ENCODE assay signal across 24 cellular contexts in the genomic region with DNA sequence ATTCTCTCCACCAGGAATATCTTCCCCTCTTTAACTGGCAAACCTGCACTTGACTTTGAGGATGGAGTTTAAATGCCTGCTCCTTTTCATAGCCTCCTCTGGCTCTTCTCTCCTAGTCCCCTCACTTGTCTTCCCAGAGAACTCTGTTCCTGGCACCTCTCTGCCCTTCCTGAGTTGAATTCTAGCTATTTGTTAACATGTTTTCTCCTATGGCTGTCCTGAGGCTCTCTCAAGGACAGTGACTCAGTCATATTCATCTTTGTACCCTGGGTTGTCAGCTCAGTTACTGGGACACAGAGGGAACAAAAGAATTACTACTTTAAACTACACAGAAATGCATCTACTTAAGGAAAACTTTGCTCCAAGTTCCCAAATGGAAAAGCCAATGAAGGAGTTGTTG.
DNase-seq lines count a peak whose midpoint lies in the region; ATAC-seq, FAIRE-seq and TF ChIP-seq lines count a peak whose summit lies in the region.
"Had no signal": no experiment of that assay in that cellular context is flagged by ENCODE, and none has a peak within 500 bp of the region (broad histone marks: within the 10 kb centered on the region; RNA-seq: fewer than 3 reads in every experiment).

No MANE protein-coding gene starts in this region.

- no peak overlapping the region for H3K9ac ChIP-seq in keratinocyte (ENCODE audit: control insufficient read depth, extremely low read depth, insufficient read depth, low read length)
- H3K9ac ChIP-seq: GM23248, KMS-11 had no signal

- peak; percentile 39 for FAIRE-seq in keratinocyte (lab: Jason Lieb, UNC)

- peak overlapping the region; percentile 53 for H3K4me3 Mint-ChIP-seq in activated CD8-positive, alpha-beta T cell treated with anti-CD3 and anti-CD28 coated beads, Interleukin-2, amount 10 ng/mL, durations not matched to agents 7 days and 5 days
- H3K4me3 Mint-ChIP-seq in activated CD8-positive, alpha-beta T cell treated with anti-CD3 and anti-CD28 coated beads for 36 hours = no peak overlapping the region
- H3K4me3 Mint-ChIP-seq in CD4-positive, alpha-beta T cell = peak overlapping the region; percentile 77
- peak overlapping the region; percentile 34 for H3K4me3 Mint-ChIP-seq in activated CD4-positive, alpha-beta memory T cell treated with anti-CD3 and anti-CD28 coated beads for 36 hours
- H3K4me3 Mint-ChIP-seq: B cell, nephron progenitor cell had no signal

- DNase-seq in activated CD8-positive, alpha-beta T cell treated with anti-CD3 and anti-CD28 coated beads, Interleukin-2, amount 10 ng/mL, durations not matched to agents 7 days and 5 days = no peak
- DNase-seq in activated CD8-positive, alpha-beta T cell treated with anti-CD3 and anti-CD28 coated beads for 36 hours = no peak
- no peak for DNase-seq in CD4-positive, alpha-beta T cell
- DNase-seq in activated CD4-positive, alpha-beta memory T cell treated with anti-CD3 and anti-CD28 coated beads for 36 hours = no peak
- no peak for DNase-seq in keratinocyte (ENCODE audit: low read depth, low spot score)
- no peak for DNase-seq in aorta
- no peak for DNase-seq in NCI-H526 treated with DMSO at 0.1 percent for 48 hours (lab: John Stamatoyannopoulos, UW)
- DNase-seq: COR-L47, DMS53, glutamatergic neuron, islet precursor cell, NCI-H1417 treated with DMSO at 0.1 percent for 48 hours, NCI-H2081 treated with DMSO at 0.1 percent for 48 hours, NCI-H446, NCI-H82, nephron progenitor cell, SJCRH30, stomach, thyroid gland had no signal

- ATAC-seq in activated CD8-positive, alpha-beta T cell treated with anti-CD3 and anti-CD28 coated beads, Interleukin-2, amount 10 ng/mL, durations not matched to agents 7 days and 5 days = no peak
- no peak for ATAC-seq in activated CD8-positive, alpha-beta T cell treated with anti-CD3 and anti-CD28 coated beads for 36 hours
- ATAC-seq in CD4-positive, alpha-beta T cell (ENCODE audit: poor library complexity) = no peak
- ATAC-seq in aorta (ENCODE audit: low FRiP score) (no peak), HG02852 (IDR thresholded peaks at IDR 0.05; ENCODE audit: unreplicated experiment) (no peak)

- no peak for TF ChIP-seq CTCF in activated CD8-positive, alpha-beta T cell treated with anti-CD3 and anti-CD28 coated beads for 36 hours (IDR thresholded peaks at IDR 0.05)
- no peak for TF ChIP-seq CTCF in CD4-positive, alpha-beta T cell (IDR thresholded peaks at IDR 0.05)
- no peak for TF ChIP-seq CTCF in keratinocyte (optimal IDR thresholded peaks at IDR 0.05 in 1 of 3, IDR thresholded peaks at IDR 0.05 in 1 of 3, conservative IDR thresholded peaks at IDR 0.05 in 1 of 3; ENCODE audit: extremely low read depth in 1 of 3, insufficient read depth in 2 of 3, low read length in 3 of 3)

- no peaks in the 10 kb centered on the region for H3K36me3 Mint-ChIP-seq in activated CD8-positive, alpha-beta T cell treated with anti-CD3 and anti-CD28 coated beads, Interleukin-2, amount 10 ng/mL, durations not matched to agents 7 days and 5 days (ENCODE audit: low read depth)
- H3K36me3 Mint-ChIP-seq in activated CD8-positive, alpha-beta T cell treated with anti-CD3 and anti-CD28 coated beads for 36 hours (ENCODE audit: low read depth) = no peaks in the 10 kb centered on the region
- H3K36me3 Mint-ChIP-seq in CD4-positive, alpha-beta T cell (ENCODE audit: low read depth) = no peaks in the 10 kb centered on the region
- H3K36me3 Mint-ChIP-seq in activated CD4-positive, alpha-beta memory T cell treated with anti-CD3 and anti-CD28 coated beads for 36 hours = no peaks in the 10 kb centered on the region

- intact Hi-C loops in activated CD8-positive, alpha-beta T cell treated with anti-CD3 and anti-CD28 coated beads for 36 hours (cut with micrococcal nuclease) = loop anchor here (5.0 kb wide), 3 partner anchors 37 to 262 kb away; no protein-coding TSS in a partner anchor
- intact Hi-C loops in CD4-positive, alpha-beta T cell (cut with DNase I, micrococcal nuclease) = loop anchor here (2.0 to 5.0 kb wide), 7 partner anchors 37 to 259 kb away; no protein-coding TSS in a partner anchor
- intact Hi-C loops in activated CD4-positive, alpha-beta memory T cell treated with anti-CD3 and anti-CD28 coated beads for 36 hours (cut with micrococcal nuclease) = loop anchor here (1.0 to 10.0 kb wide), 7 partner anchors 37 to 452 kb away; no protein-coding TSS in a partner anchor
- intact Hi-C loops in aorta (cut with DNase I) = no loop called here

- H3K9me3 Mint-ChIP-seq in activated CD8-positive, alpha-beta T cell treated with anti-CD3 and anti-CD28 coated beads, Interleukin-2, amount 10 ng/mL, durations not matched to agents 7 days and 5 days (ENCODE audit: insufficient read depth) = no peaks in the 10 kb centered on the region
- H3K9me3 Mint-ChIP-seq in activated CD8-positive, alpha-beta T cell treated with anti-CD3 and anti-CD28 coated beads for 36 hours = no peaks in the 10 kb centered on the region
- no peaks in the 10 kb centered on the region for H3K9me3 Mint-ChIP-seq in CD4-positive, alpha-beta T cell
- H3K9me3 Mint-ChIP-seq in activated CD4-positive, alpha-beta memory T cell treated with anti-CD3 and anti-CD28 coated beads for 36 hours = no peaks in the 10 kb centered on the region

- H3K27ac ChIP-seq in CD4-positive, alpha-beta T cell (ENCODE audit: low read depth, low read length) = no peak overlapping the region
- H3K27ac ChIP-seq in keratinocyte (ENCODE audit: control insufficient read depth, insufficient read depth, low read length) = no peak overlapping the region
- H3K27ac ChIP-seq in aorta (ENCODE audit: low read depth in 1 of 2, low read length in 2 of 2) = no peak overlapping the region
- H3K27ac ChIP-seq: GM23248, KMS-11, SJCRH30, stomach, thyroid gland had no signal

- H2AFZ ChIP-seq in keratinocyte (ENCODE audit: control insufficient read depth, low read length) = no peak overlapping the region
- H2AFZ ChIP-seq: GM23248 had no signal

- H4K20me1 ChIP-seq in keratinocyte (ENCODE audit: control insufficient read depth, extremely low read depth, insufficient read depth, low read length) = no peaks in the 10 kb centered on the region

- H3K4me1 ChIP-seq in keratinocyte (ENCODE audit: control insufficient read depth, extremely low read depth, insufficient read depth, low read length) (no peaks in the 10 kb centered on the region), aorta (ENCODE audit: control insufficient read depth in 1 of 2, insufficient read depth in 2 of 2, low read length in 2 of 2) (no peaks in the 10 kb centered on the region)
- H3K4me1 ChIP-seq: thyroid gland had no signal

- H3K79me2 ChIP-seq in keratinocyte (ENCODE audit: control insufficient read depth, insufficient read depth, low read length) = no peaks in the 10 kb centered on the region

- peak overlapping the region; percentile 72 for H3K27ac Mint-ChIP-seq in activated CD8-positive, alpha-beta T cell treated with anti-CD3 and anti-CD28 coated beads, Interleukin-2, amount 10 ng/mL, durations not matched to agents 7 days and 5 days
- H3K27ac Mint-ChIP-seq in activated CD8-positive, alpha-beta T cell treated with anti-CD3 and anti-CD28 coated beads for 36 hours = no peak overlapping the region
- peak overlapping the region; percentile 84 for H3K27ac Mint-ChIP-seq in CD4-positive, alpha-beta T cell
- peak overlapping the region; percentile 3 for H3K27ac Mint-ChIP-seq in activated CD4-positive, alpha-beta memory T cell treated with anti-CD3 and anti-CD28 coated beads for 36 hours
- H3K27ac Mint-ChIP-seq: B cell, nephron progenitor cell had no signal

- H3K27me3 Mint-ChIP-seq in activated CD8-positive, alpha-beta T cell treated with anti-CD3 and anti-CD28 coated beads, Interleukin-2, amount 10 ng/mL, durations not matched to agents 7 days and 5 days (ENCODE audit: low read depth) = peaks cover 35% of the 10 kb centered on the region
- peaks cover 1% of the 10 kb centered on the region for H3K27me3 Mint-ChIP-seq in activated CD8-positive, alpha-beta T cell treated with anti-CD3 and anti-CD28 coated beads for 36 hours
- no peaks in the 10 kb centered on the region for H3K27me3 Mint-ChIP-seq in CD4-positive, alpha-beta T cell
- peaks cover 7% of the 10 kb centered on the region for H3K27me3 Mint-ChIP-seq in activated CD4-positive, alpha-beta memory T cell treated with anti-CD3 and anti-CD28 coated beads for 36 hours

- H3K4me3 ChIP-seq in keratinocyte (ENCODE audit: control insufficient read depth in 2 of 3, extremely low read depth in 1 of 3, insufficient read depth in 2 of 3, low read depth in 1 of 3, low read length in 3 of 3) (no peak overlapping the region), aorta (ENCODE audit: low read length in 2 of 2) (no peak overlapping the region)
- H3K4me3 ChIP-seq: GM23248, SJCRH30, skin epidermis, stomach, thyroid gland had no signal

- H3K27me3 ChIP-seq in CD4-positive, alpha-beta T cell (ENCODE audit: control insufficient read depth, insufficient read depth, low read length) = no peaks in the 10 kb centered on the region
- H3K27me3 ChIP-seq in keratinocyte (ENCODE audit: control insufficient read depth, extremely low read depth, insufficient read depth, low read length) (peaks cover 8% of the 10 kb centered on the region), aorta (ENCODE audit: control insufficient read depth in 1 of 2, insufficient read depth in 2 of 2, low read length in 1 of 2) (no peaks in the 10 kb centered on the region)
- H3K27me3 ChIP-seq: SJCRH30, stomach, thyroid gland had no signal

- no peaks in the 10 kb centered on the region for H3K9me3 ChIP-seq in CD4-positive, alpha-beta T cell (ENCODE audit: control insufficient read depth, low read length)
- H3K9me3 ChIP-seq in keratinocyte (ENCODE audit: control insufficient read depth, low read depth, low read length) (no peaks in the 10 kb centered on the region), aorta (ENCODE audit: control insufficient read depth, low read length) (no peaks in the 10 kb centered on the region)
- H3K9me3 ChIP-seq: SJCRH30, stomach, thyroid gland had no signal

- CTCF ChIA-PET in activated CD8-positive, alpha-beta T cell treated with anti-CD3 and anti-CD28 coated beads, Interleukin-2, amount 10 ng/mL, durations not matched to agents 7 days and 5 days (lab: Charles Lee) = interaction anchor here (0.6 to 3.6 kb wide), 9 partner anchors 57 to 297 kb away, joined by 3 to 13 read pairs (median 4); no protein-coding TSS in a partner anchor
- CTCF ChIA-PET in activated CD8-positive, alpha-beta T cell treated with anti-CD3 and anti-CD28 coated beads for 36 hours (lab: Charles Lee) = interaction anchor here (1.0 to 2.9 kb wide), 7 partner anchors 10 to 259 kb away, joined by 3 to 16 read pairs (median 4); no protein-coding TSS in a partner anchor
- CTCF ChIA-PET in CD4-positive, alpha-beta T cell (lab: Charles Lee) = interaction anchor here (1.5 to 2.1 kb wide), 7 partner anchors 20 to 323 kb away, joined by 3 to 8 read pairs (median 5); no protein-coding TSS in a partner anchor
- CTCF ChIA-PET in activated CD4-positive, alpha-beta memory T cell treated with anti-CD3 and anti-CD28 coated beads for 36 hours (lab: Charles Lee) = interaction anchor here (0.6 to 2.9 kb wide), 15 partner anchors 10 to 268 kb away, joined by 3 to 14 read pairs (median 5); no protein-coding TSS in a partner anchor

- POLR2A ChIA-PET in activated CD8-positive, alpha-beta T cell treated with anti-CD3 and anti-CD28 coated beads, Interleukin-2, amount 10 ng/mL, durations not matched to agents 7 days and 5 days (lab: Charles Lee) = interaction anchor here (0.5 to 1.4 kb wide), 7 partner anchors 11 to 446 kb away, joined by 3 to 5 read pairs (median 4); a partner anchor contains a TSS
- POLR2A ChIA-PET in activated CD8-positive, alpha-beta T cell treated with anti-CD3 and anti-CD28 coated beads for 36 hours (lab: Charles Lee) = interaction anchor here (0.9 to 1.9 kb wide), 6 partner anchors 9 to 251 kb away, joined by 3 to 6 read pairs (median 4); no protein-coding TSS in a partner anchor
- POLR2A ChIA-PET in CD4-positive, alpha-beta T cell (lab: Charles Lee) = interaction anchor here (0.8 to 2.6 kb wide), 48 partner anchors 8 to 366 kb away, joined by 3 to 43 read pairs (median 5); a partner anchor contains a TSS
- POLR2A ChIA-PET in activated CD4-positive, alpha-beta memory T cell treated with anti-CD3 and anti-CD28 coated beads for 36 hours (lab: Charles Lee) = interaction anchor here (0.5 to 2.0 kb wide), 18 partner anchors 8 to 293 kb away, joined by 3 to 12 read pairs (median 4); no protein-coding TSS in a partner anchor

- no peaks in the 10 kb centered on the region for H3K36me3 ChIP-seq in keratinocyte (ENCODE audit: control insufficient read depth in 2 of 2, extremely low read depth in 1 of 2, insufficient read depth in 2 of 2, low read length in 2 of 2)
- no peaks in the 10 kb centered on the region for H3K36me3 ChIP-seq in aorta (ENCODE audit: control insufficient read depth in 1 of 2, insufficient read depth in 2 of 2, low read length in 1 of 2)
- H3K36me3 ChIP-seq: SJCRH30, stomach, thyroid gland had no signal

- H3K9me1 ChIP-seq in keratinocyte (ENCODE audit: control insufficient read depth, extremely low read depth, insufficient read depth, low read length) = no peaks in the 10 kb centered on the region

- peaks cover 71% of the 10 kb centered on the region for H3K4me1 Mint-ChIP-seq in activated CD8-positive, alpha-beta T cell treated with anti-CD3 and anti-CD28 coated beads, Interleukin-2, amount 10 ng/mL, durations not matched to agents 7 days and 5 days (ENCODE audit: low read depth)
- peaks cover 71% of the 10 kb centered on the region for H3K4me1 Mint-ChIP-seq in activated CD8-positive, alpha-beta T cell treated with anti-CD3 and anti-CD28 coated beads for 36 hours (ENCODE audit: low read depth)
- H3K4me1 Mint-ChIP-seq in CD4-positive, alpha-beta T cell (ENCODE audit: low read depth) = peaks cover 88% of the 10 kb centered on the region
- H3K4me1 Mint-ChIP-seq in activated CD4-positive, alpha-beta memory T cell treated with anti-CD3 and anti-CD28 coated beads for 36 hours (ENCODE audit: low read depth) = peaks cover 71% of the 10 kb centered on the region
- H3K4me1 Mint-ChIP-seq: B cell had no signal

- H3K4me2 ChIP-seq in keratinocyte (ENCODE audit: control insufficient read depth, extremely low read depth, insufficient read depth, low read depth, low read length) = no peak overlapping the region
- H3K4me2 ChIP-seq: KMS-11 had no signal

- dilution Hi-C loops in keratinocyte (cut with MboI; ENCODE audit: extremely low pct_ligation_motif_present, low sequenced_read_pairs) = no loop called here

Comparison
In these comparisons a context has a peak if more than half of its experiments do, and no peak if none do; other contexts are left out.
1. intact Hi-C loops: an anchor here in activated CD8-positive, alpha-beta T cell treated with anti-CD3 and anti-CD28 coated beads for 36 hours (5.0 kb wide), CD4-positive, alpha-beta T cell (2.0 to 5.0 kb wide) and activated CD4-positive, alpha-beta memory T cell treated with anti-CD3 and anti-CD28 coated beads for 36 hours (1.0 to 10.0 kb wide); none called in aorta.